ENCODE assay signal across 1 cellular context in the genomic region with DNA sequence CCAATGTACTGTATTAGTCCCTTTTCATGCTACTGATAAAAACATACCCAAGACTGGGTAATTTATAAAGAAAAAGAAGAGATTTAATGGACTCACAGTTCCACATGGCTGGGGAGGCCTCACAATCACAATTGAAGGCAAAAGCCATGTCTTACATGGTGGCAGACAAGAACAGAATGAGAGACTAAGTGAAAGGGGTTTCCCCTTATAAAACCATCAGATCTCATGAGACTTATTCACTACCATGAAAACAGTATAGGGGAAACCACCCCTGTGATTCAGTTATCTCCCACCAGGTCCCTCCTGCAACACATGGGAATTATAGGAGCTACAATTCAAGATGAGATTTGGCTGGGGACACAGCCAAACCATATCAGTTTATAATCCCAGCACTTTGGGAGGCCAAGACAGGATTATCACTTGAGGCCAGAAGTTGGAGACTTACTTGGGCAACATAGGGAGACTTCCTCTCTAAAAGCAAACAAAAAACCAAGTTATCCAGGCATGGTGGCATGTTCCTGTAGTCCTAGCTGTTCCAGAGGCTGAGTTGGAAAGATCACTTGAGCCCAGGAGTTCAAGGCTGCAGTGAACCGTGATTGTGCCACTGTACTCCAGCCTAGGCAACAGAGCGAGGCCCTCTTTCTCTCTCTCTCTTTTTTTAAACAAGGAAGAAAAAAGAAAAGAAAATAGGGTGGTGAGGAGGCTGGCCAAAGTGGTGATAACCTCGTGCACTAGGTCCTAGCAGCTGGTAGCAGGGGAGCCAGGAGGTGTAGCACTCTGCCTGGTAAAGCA.
TF ChIP-seq lines count a peak whose summit lies in the region.

No MANE protein-coding gene starts in this region.

TF ChIP-seq in GM23338, 12 proteins besides CTCF, POLR2A, EP300 and RAD21 (continued from another document):
- TF ChIP-seq, protein P1, sequence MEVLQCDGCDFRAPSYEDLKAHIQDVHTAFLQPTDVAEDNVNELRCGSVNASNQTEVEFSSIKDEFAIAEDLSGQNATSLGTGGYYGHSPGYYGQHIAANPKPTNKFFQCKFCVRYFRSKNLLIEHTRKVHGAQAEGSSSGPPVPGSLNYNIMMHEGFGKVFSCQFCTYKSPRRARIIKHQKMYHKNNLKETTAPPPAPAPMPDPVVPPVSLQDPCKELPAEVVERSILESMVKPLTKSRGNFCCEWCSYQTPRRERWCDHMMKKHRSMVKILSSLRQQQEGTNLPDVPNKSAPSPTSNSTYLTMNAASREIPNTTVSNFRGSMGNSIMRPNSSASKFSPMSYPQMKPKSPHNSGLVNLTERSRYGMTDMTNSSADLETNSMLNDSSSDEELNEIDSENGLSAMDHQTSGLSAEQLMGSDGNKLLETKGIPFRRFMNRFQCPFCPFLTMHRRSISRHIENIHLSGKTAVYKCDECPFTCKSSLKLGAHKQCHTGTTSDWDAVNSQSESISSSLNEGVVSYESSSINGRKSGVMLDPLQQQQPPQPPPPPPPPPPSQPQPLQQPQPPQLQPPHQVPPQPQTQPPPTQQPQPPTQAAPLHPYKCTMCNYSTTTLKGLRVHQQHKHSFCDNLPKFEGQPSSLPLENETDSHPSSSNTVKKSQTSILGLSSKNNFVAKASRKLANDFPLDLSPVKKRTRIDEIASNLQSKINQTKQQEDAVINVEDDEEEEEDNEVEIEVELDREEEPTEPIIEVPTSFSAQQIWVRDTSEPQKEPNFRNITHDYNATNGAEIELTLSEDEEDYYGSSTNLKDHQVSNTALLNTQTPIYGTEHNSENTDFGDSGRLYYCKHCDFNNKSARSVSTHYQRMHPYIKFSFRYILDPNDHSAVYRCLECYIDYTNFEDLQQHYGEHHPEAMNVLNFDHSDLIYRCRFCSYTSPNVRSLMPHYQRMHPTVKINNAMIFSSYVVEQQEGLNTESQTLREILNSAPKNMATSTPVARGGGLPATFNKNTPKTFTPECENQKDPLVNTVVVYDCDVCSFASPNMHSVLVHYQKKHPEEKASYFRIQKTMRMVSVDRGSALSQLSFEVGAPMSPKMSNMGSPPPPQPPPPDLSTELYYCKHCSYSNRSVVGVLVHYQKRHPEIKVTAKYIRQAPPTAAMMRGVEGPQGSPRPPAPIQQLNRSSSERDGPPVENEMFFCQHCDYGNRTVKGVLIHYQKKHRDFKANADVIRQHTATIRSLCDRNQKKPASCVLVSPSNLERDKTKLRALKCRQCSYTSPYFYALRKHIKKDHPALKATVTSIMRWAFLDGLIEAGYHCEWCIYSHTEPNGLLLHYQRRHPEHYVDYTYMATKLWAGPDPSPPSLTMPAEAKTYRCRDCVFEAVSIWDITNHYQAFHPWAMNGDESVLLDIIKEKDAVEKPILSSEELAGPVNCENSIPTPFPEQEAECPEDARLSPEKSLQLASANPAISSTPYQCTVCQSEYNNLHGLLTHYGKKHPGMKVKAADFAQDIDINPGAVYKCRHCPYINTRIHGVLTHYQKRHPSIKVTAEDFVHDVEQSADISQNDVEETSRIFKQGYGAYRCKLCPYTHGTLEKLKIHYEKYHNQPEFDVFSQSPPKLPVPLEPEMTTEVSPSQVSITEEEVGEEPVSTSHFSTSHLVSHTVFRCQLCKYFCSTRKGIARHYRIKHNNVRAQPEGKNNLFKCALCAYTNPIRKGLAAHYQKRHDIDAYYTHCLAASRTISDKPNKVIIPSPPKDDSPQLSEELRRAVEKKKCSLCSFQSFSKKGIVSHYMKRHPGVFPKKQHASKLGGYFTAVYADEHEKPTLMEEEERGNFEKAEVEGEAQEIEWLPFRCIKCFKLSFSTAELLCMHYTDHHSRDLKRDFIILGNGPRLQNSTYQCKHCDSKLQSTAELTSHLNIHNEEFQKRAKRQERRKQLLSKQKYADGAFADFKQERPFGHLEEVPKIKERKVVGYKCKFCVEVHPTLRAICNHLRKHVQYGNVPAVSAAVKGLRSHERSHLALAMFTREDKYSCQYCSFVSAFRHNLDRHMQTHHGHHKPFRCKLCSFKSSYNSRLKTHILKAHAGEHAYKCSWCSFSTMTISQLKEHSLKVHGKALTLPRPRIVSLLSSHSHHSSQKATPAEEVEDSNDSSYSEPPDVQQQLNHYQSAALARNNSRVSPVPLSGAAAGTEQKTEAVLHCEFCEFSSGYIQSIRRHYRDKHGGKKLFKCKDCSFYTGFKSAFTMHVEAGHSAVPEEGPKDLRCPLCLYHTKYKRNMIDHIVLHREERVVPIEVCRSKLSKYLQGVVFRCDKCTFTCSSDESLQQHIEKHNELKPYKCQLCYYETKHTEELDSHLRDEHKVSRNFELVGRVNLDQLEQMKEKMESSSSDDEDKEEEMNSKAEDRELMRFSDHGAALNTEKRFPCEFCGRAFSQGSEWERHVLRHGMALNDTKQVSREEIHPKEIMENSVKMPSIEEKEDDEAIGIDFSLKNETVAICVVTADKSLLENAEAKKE (CRISPR knock-in tag; IDR thresholded peaks at IDR 0.05) = no peak
- TF ChIP-seq ZNF114 (CRISPR knock-in tag; IDR thresholded peaks at IDR 0.05) (no peak), ZNF331 (CRISPR knock-in tag; IDR thresholded peaks at IDR 0.05; ENCODE audit: low read depth) (no peak), NANOG (IDR thresholded peaks at IDR 0.05; ENCODE audit: borderline replicate concordance) (no peak), JUNB (IDR thresholded peaks at IDR 0.05; ENCODE audit: unreplicated experiment) (no peak), EZH2phosphoT487 (IDR thresholded peaks at IDR 0.05; ENCODE audit: unreplicated experiment) (no peak), CREB1 (CRISPR knock-in tag; IDR thresholded peaks at IDR 0.05; ENCODE audit: low read depth) (no peak)
- TF ChIP-seq, protein P2, sequence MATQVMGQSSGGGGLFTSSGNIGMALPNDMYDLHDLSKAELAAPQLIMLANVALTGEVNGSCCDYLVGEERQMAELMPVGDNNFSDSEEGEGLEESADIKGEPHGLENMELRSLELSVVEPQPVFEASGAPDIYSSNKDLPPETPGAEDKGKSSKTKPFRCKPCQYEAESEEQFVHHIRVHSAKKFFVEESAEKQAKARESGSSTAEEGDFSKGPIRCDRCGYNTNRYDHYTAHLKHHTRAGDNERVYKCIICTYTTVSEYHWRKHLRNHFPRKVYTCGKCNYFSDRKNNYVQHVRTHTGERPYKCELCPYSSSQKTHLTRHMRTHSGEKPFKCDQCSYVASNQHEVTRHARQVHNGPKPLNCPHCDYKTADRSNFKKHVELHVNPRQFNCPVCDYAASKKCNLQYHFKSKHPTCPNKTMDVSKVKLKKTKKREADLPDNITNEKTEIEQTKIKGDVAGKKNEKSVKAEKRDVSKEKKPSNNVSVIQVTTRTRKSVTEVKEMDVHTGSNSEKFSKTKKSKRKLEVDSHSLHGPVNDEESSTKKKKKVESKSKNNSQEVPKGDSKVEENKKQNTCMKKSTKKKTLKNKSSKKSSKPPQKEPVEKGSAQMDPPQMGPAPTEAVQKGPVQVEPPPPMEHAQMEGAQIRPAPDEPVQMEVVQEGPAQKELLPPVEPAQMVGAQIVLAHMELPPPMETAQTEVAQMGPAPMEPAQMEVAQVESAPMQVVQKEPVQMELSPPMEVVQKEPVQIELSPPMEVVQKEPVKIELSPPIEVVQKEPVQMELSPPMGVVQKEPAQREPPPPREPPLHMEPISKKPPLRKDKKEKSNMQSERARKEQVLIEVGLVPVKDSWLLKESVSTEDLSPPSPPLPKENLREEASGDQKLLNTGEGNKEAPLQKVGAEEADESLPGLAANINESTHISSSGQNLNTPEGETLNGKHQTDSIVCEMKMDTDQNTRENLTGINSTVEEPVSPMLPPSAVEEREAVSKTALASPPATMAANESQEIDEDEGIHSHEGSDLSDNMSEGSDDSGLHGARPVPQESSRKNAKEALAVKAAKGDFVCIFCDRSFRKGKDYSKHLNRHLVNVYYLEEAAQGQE (IDR thresholded peaks at IDR 0.05; ENCODE audit: unreplicated experiment) = no peak
TF ChIP-seq in GM23338: peak in this region for 0.
